In the genomic region with DNA sequence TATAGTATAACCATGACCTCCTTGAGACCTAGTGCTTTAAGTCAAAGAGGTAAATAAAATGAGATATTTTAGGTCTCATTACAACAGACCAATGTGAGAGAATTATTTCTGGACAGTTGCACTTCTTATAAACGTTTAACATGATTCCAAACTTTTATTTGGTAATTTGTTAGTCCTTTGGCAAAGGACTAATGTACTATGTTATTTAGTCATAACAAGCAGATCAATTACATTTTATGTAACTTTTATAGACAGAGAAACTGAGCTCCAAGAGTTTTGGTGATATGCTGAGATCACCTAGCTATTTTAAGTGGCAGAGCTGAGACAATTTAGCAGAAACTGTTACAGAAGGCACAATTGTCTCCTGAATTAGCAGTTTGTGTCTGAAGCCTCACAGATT, we compare ENCODE assay signal across 36 cellular contexts. TPM values are rescaled to one million over a fixed set of nuclear protein-coding genes. Genes with fewer than 3 reads are reported as not detected.
"Had no signal": no experiment of that assay in that cellular context is flagged by ENCODE, and none has a peak within 500 bp of the region (broad histone marks: within the 10 kb centered on the region; RNA-seq: fewer than 3 reads in every experiment).

No MANE protein-coding gene starts in this region.

- H3K27ac ChIP-seq: adrenal gland, body of pancreas, brain microvascular endothelial cell, cardiac muscle cell, VCaP had no signal

- ATAC-seq: activated CD8-positive, alpha-beta T cell treated with anti-CD3 and anti-CD28 coated beads for 36 hours; activated naive CD4-positive, alpha-beta T cell treated with anti-CD3 and anti-CD28 coated beads, Interleukin-2, amount 50 U/mL, for 72 hours; activated T-cell treated with anti-CD3 and anti-CD28 coated beads, Interleukin-2, amount 50 U/mL, for 4 hours; activated T-cell treated with anti-CD3 and anti-CD28 coated beads, Interleukin-2, amount 50 U/mL, for 72 hours; activated T-helper 17 cell treated with anti-CD3 and anti-CD28 coated beads, Interleukin-2, amount 50 U/mL, for 72 hours; body of pancreas had no signal

- H3K36me3 ChIP-seq: adrenal gland, brain microvascular endothelial cell, cardiac muscle cell had no signal

- H3K4me3 ChIP-seq: adrenal gland, body of pancreas, cardiac muscle cell had no signal

- H3K9me3 ChIP-seq: adrenal gland, body of pancreas had no signal

- DNase-seq: activated B cell treated with CpG ODN at 0.5 μM for 24 hours; activated CD4-positive, alpha-beta memory T cell treated with anti-CD3 and anti-CD28 coated beads for 36 hours; activated CD4-positive, alpha-beta T cell treated with anti-CD3 and anti-CD28 coated beads for 4 hours; activated CD4-positive, alpha-beta T cell treated with anti-CD3 and anti-CD28 coated beads, Interleukin-2, amount 10 ng/mL, durations not matched to agents 24 days and 14 days; activated CD4-positive, alpha-beta T cell treated with anti-CD3 and anti-CD28 coated beads, Interleukin-2, amount 50 U/mL, for 1 hour; activated CD4-positive, alpha-beta T cell treated with anti-CD3 and anti-CD28 coated beads, Interleukin-2, amount 50 U/mL, for 4 hours; activated CD4-positive, CD25-positive, alpha-beta regulatory T cell treated with anti-CD3 and anti-CD28 coated beads, Interleukin-2, amount 50 U/mL, for 72 hours; activated CD8-positive, alpha-beta memory T cell treated with anti-CD3 and anti-CD28 coated beads, Interleukin-2, amount 50 U/mL, for 4 hours; activated CD8-positive, alpha-beta T cell treated with anti-CD3 and anti-CD28 coated beads for 36 hours; activated effector memory CD4-positive, alpha-beta T cell treated with anti-CD3 and anti-CD28 coated beads, Interleukin-2, amount 50 U/mL, for 16 hours; activated gamma-delta T cell treated with Interleukin-2 at 50 U/mL for 16 hours; activated naive CD4-positive, alpha-beta T cell; activated naive CD4-positive, alpha-beta T cell treated with anti-CD3 and anti-CD28 coated beads for 36 hours; activated naive CD4-positive, alpha-beta T cell treated with anti-CD3 and anti-CD28 coated beads, Interleukin-2, amount 50 U/mL, for 16 hours; activated naive CD8-positive, alpha-beta T cell treated with anti-CD3 and anti-CD28 coated beads for 36 hours; activated T-cell treated with anti-CD3 and anti-CD28 coated beads for 4 hours; activated T-cell treated with anti-CD3 and anti-CD28 coated beads, Interleukin-2, amount 50 U/mL, for 1 hour; activated T-cell treated with anti-CD3 and anti-CD28 coated beads, Interleukin-2, amount 50 U/mL, for 4 hours; activated T-cell treated with anti-CD3 and anti-CD28 coated beads, Interleukin-2, amount 50 U/mL, for 72 hours; adrenal gland; amniotic stem cell; aorta; body of pancreas; brain microvascular endothelial cell; caudate nucleus; cerebellar nuclear complex; T-helper 1 cell; T-helper 2 cell; T-helper 9 cell had no signal

RNA-seq across cellular contexts. Expression of gene SNCA, which starts 2.6 kb away (rescaled TPM):
- total RNA-seq: activated CD8-positive, alpha-beta memory T cell treated with anti-CD3 and anti-CD28 coated beads for 36 hours; activated CD8-positive, alpha-beta T cell treated with anti-CD3 and anti-CD28 coated beads for 36 hours had no signal

RNA-seq across cellular contexts. Expression of gene MMRN1, which starts 55.1 kb away (rescaled TPM):
- total RNA-seq: activated CD4-positive, alpha-beta T cell treated with anti-CD3 and anti-CD28 coated beads, Interleukin-2, amount 10 ng/mL, durations not matched to agents 24 days and 14 days; activated CD8-positive, alpha-beta memory T cell treated with anti-CD3 and anti-CD28 coated beads for 36 hours; activated CD8-positive, alpha-beta T cell treated with anti-CD3 and anti-CD28 coated beads for 36 hours; activated T-cell treated with anti-CD3 and anti-CD28 coated beads, Interleukin-2, amount 50 U/mL, for 72 hours; activated T-helper 1 cell treated with anti-CD3 and anti-CD28 coated beads, Interleukin-12 subunit alpha, Interleukin-12 subunit beta, Interleukin-2, Interleukin-4 antibody, amounts not matched to agents 30 ng/mL and 10 ng/mL and 1 ng/mL, durations not matched to agents 14 hours and 24 hours and 36 hours; chondrocyte had no signal
